ENCODE assay signal across 25 cellular contexts in the genomic region with DNA sequence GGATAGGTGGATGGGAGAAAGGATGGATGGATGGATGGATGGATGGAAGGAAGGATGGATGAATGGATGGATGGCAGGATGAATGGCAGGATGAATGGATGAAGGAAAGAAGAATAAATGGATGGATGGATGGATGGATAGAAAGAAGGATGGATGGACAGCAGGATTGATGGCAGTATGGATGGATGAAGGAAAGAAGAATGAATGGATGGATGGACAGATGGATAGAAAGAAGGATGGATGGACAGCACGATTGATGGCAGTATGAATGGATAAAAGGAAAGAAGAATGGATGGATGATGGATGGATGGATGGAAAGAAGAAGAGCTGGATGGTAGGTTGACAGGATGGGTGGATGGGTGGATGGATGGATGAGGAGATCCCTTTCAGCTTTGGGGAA.
"Had no signal": no experiment of that assay in that cellular context is flagged by ENCODE, and none has a peak within 500 bp of the region (broad histone marks: within the 10 kb centered on the region; RNA-seq: fewer than 3 reads in every experiment).

No MANE protein-coding gene starts in this region.

- H3K4me1 ChIP-seq: esophagus squamous epithelium, gastrocnemius medialis, heart right ventricle, left lung, lower lobe of right lung had no signal

- H3K36me3 ChIP-seq: esophagus squamous epithelium, gastrocnemius medialis, heart right ventricle, left lung, lower lobe of right lung had no signal

- H3K4me3 ChIP-seq: esophagus squamous epithelium, gastrocnemius medialis, heart right ventricle, left lung, lower lobe of right lung, mucosa of descending colon had no signal

- FAIRE-seq: colon, endometrium, islet of Langerhans, keratinocyte had no signal

- H3K27me3 ChIP-seq: gastrocnemius medialis had no signal

- H3K27ac ChIP-seq: epithelial cell of prostate, esophagus squamous epithelium, gastrocnemius medialis, heart right ventricle, left lung, lower lobe of right lung had no signal

- DNase-seq: cortex of kidney; effector CD8-positive, alpha-beta T cell; effector memory CD8-positive, alpha-beta T cell; endodermal cell; erythroblast; esophagus squamous epithelium; foreskin fibroblast; foreskin melanocyte; gastrocnemius medialis; glutamatergic neuron; head of caudate nucleus; heart right ventricle; hippocampal formation; left cardiac atrium; left lung; left ventricle myocardium superior; lower lobe of right lung; mesenchymal stem cell; mucosa of descending colon; naive B cell had no signal

- H3K9me3 ChIP-seq: esophagus squamous epithelium, gastrocnemius medialis, heart right ventricle, left lung, lower lobe of right lung, mucosa of descending colon had no signal
